9 cellular contexts compared by ENCODE assay signal in genomic region chr6:125919618-125920017, GRCh38. TPM values are rescaled to one million over a fixed set of nuclear protein-coding genes. Genes with fewer than 3 reads are reported as not detected.
DNase-seq lines count a peak whose midpoint lies in the region; ATAC-seq and FAIRE-seq lines count a peak whose summit lies in the region.
"Had no signal": no experiment of that assay in that cellular context is flagged by ENCODE, and none has a peak within 500 bp of the region (broad histone marks: within the 10 kb centered on the region; RNA-seq: fewer than 3 reads in every experiment).

No MANE protein-coding gene starts in this region.

- no peak overlapping the region for H2AFZ ChIP-seq in Karpas-422 (ENCODE audit: low read length)

- H3K27me3 ChIP-seq in Karpas-422 (ENCODE audit: low read length) (no peaks in the 10 kb centered on the region), duodenal mucosa (ENCODE audit: control insufficient read depth in 1 of 2, insufficient read depth in 2 of 2, low read length in 2 of 2) (no peaks in the 10 kb centered on the region), skeletal muscle satellite cell (ENCODE audit: control insufficient read depth, insufficient read depth, low read length) (no peaks in the 10 kb centered on the region), MG63 (no peaks in the 10 kb centered on the region)

- no peak for FAIRE-seq in frontal cortex (lab: Jason Lieb, UNC)

- peaks cover 46% of the 10 kb centered on the region for H3K4me1 ChIP-seq in Karpas-422 (ENCODE audit: low read length)
- H3K4me1 ChIP-seq in duodenal mucosa (ENCODE audit: control insufficient read depth in 1 of 2, insufficient read depth in 2 of 2, low read length in 2 of 2), result peaks cover 33 to 36% of the 10 kb centered on the region in 2 donors
- peaks cover 16% of the 10 kb centered on the region for H3K4me1 ChIP-seq in skeletal muscle satellite cell (ENCODE audit: control insufficient read depth, insufficient read depth, low read length)

- no peaks in the 10 kb centered on the region for H3K79me2 ChIP-seq in Karpas-422 (ENCODE audit: low read length)

- H3K36me3 ChIP-seq in Karpas-422 (ENCODE audit: insufficient read depth, low read length) (peaks cover 34% of the 10 kb centered on the region; the same call in 1 of the 2 replicates), duodenal mucosa (ENCODE audit: control insufficient read depth in 1 of 2, insufficient read depth in 2 of 2, low read length in 2 of 2) (peaks cover 20 to 56% of the 10 kb centered on the region in 2 donors), skeletal muscle satellite cell (ENCODE audit: insufficient read depth, low read length) (peaks cover 26% of the 10 kb centered on the region), MG63 (peaks cover 9% of the 10 kb centered on the region)

- H3K27ac ChIP-seq in Karpas-422 (ENCODE audit: low read length), result peak overlapping the region; percentile 62; the same call in 1 of the 2 replicates
- peak overlapping the region; percentile 79 for H3K27ac ChIP-seq in duodenal mucosa (ENCODE audit: low read depth, low read length)
- H3K27ac ChIP-seq: VCaP had no signal

- H3K9me3 ChIP-seq in Karpas-422 (ENCODE audit: low read length) (no peaks in the 10 kb centered on the region), duodenal mucosa (ENCODE audit: control insufficient read depth in 1 of 2, low read length in 2 of 2) (no peaks in the 10 kb centered on the region), skeletal muscle satellite cell (replicated peaks; ENCODE audit: low read length) (no peaks in the 10 kb centered on the region), MG63 (no peaks in the 10 kb centered on the region)

- H3K4me3 ChIP-seq in Karpas-422 (ENCODE audit: low read length), result no peak overlapping the region
- peak overlapping the region; percentile 76 to 78 for H3K4me3 ChIP-seq in duodenal mucosa (ENCODE audit: low read depth in 1 of 2, low read length in 2 of 2)
- no peak overlapping the region for H3K4me3 ChIP-seq in skeletal muscle satellite cell (ENCODE audit: low read length)
- no peak overlapping the region for H3K4me3 ChIP-seq in MG63

- no peaks in the 10 kb centered on the region for H3K9me2 ChIP-seq in Karpas-422 (replicated peaks; ENCODE audit: insufficient read depth, low read length)

- no peak overlapping the region for H3K9ac ChIP-seq in Karpas-422 (ENCODE audit: low read length)
- H3K9ac ChIP-seq in duodenal mucosa (ENCODE audit: low read depth in 1 of 2, low read length in 2 of 2), result peak overlapping the region; percentile 51 to 95
- H3K9ac ChIP-seq in skeletal muscle satellite cell (ENCODE audit: low read depth, low read length), result peak overlapping the region; percentile 51

- no peaks in the 10 kb centered on the region for H4K20me1 ChIP-seq in Karpas-422 (ENCODE audit: insufficient read depth, low read depth, low read length)

- DNase-seq in Karpas-422 (no peak), MG63 (no peak), NCI-H446 treated with DMSO at 0.1 percent for 48 hours (lab: John Stamatoyannopoulos, UW) (no peak), GM19240 (ENCODE audit: insufficient read length, low spot score) (no peak), frontal cortex (ENCODE audit: low spot score in 2 of 2) (no peak)

- ATAC-seq in GM21367 (IDR thresholded peaks at IDR 0.05; ENCODE audit: unreplicated experiment), result peak; percentile 9

- H3K4me2 ChIP-seq in Karpas-422 (ENCODE audit: low read depth, low read length, poor library complexity, severe bottlenecking) (peak overlapping the region; percentile 66), skeletal muscle satellite cell (ENCODE audit: low read length) (peak overlapping the region; percentile 73)

RNA-seq across cellular contexts. Expression of gene HINT3, which starts 37.0 kb away (rescaled TPM):
- 16.5 and 22.0 TPM in 2 replicates for total RNA-seq in Karpas-422 (2014; rRNA removed; shearing (Covaris generic); ENCODE audit: low replicate concordance)
- total RNA-seq in skeletal muscle satellite cell (2012; rRNA removed), result 11.1 and 15.5 TPM in 2 replicates
- total RNA-seq in MG63 (2014; rRNA removed; shearing (Covaris generic); ENCODE audit: low replicate concordance), result 7.4 and 8.6 TPM in 2 replicates
- 90.5 TPM for total RNA-seq in frontal cortex

Comparison
In these comparisons a context has a peak if more than half of its experiments do, and no peak if none do; other contexts are left out.
1. H3K4me3 ChIP-seq: peak in duodenal mucosa (2 of 2); none in Karpas-422 (single experiment), skeletal muscle satellite cell (single experiment) and MG63 (single experiment).